Comparison of ENCODE assay signal across 37 cellular contexts in genomic region chr14:106187176-106187670, GRCh38.
"Had no signal": no experiment of that assay in that cellular context is flagged by ENCODE, and none has a peak within 500 bp of the region (broad histone marks: within the 10 kb centered on the region; RNA-seq: fewer than 3 reads in every experiment).

No MANE protein-coding gene starts in this region.

- H3K4me3 ChIP-seq: cardiac muscle cell, Peyer's patch had no signal

- H3K4me1 Mint-ChIP-seq: IgD-negative memory B cell had no signal

- H3K4me3 Mint-ChIP-seq: activated B cell treated with CpG ODN at 0.5 μM for 24 hours; activated CD4-positive, alpha-beta memory T cell treated with anti-CD3 and anti-CD28 coated beads for 36 hours; activated naive CD4-positive, alpha-beta T cell treated with anti-CD3 and anti-CD28 coated beads, Interleukin-2, amount 10 ng/mL, durations not matched to agents 7 days and 5 days; activated naive CD8-positive, alpha-beta T cell; activated naive CD8-positive, alpha-beta T cell treated with anti-CD3 and anti-CD28 coated beads, Interleukin-2, amount 50 U/mL, for 24 hours; activated T-cell treated with anti-CD3 and anti-CD28 coated beads, Interleukin-2, amount 50 U/mL, for 4 hours; activated T-helper 1 cell treated with anti-CD3 and anti-CD28 coated beads, Interleukin-12 subunit alpha, Interleukin-12 subunit beta, Interleukin-2, Interleukin-4 antibody, amounts not matched to agents 30 ng/mL and 10 ng/mL and 1 ng/mL, durations not matched to agents 14 hours and 24 hours and 36 hours; central memory CD8-positive, alpha-beta T cell; IgD-negative memory B cell had no signal

- H3K36me3 Mint-ChIP-seq: activated CD4-positive, alpha-beta memory T cell treated with anti-CD3 and anti-CD28 coated beads for 36 hours; activated naive CD4-positive, alpha-beta T cell treated with anti-CD3 and anti-CD28 coated beads, Interleukin-2, amount 10 ng/mL, durations not matched to agents 7 days and 5 days; activated naive CD8-positive, alpha-beta T cell; IgD-negative memory B cell had no signal

- H3K36me3 ChIP-seq: brain microvascular endothelial cell, cardiac muscle cell, Peyer's patch had no signal

- DNase-seq: activated B cell treated with CpG ODN at 0.5 μM for 24 hours; activated CD4-positive, alpha-beta memory T cell treated with anti-CD3 and anti-CD28 coated beads for 36 hours; activated CD4-positive, alpha-beta T cell treated with anti-CD3 and anti-CD28 coated beads for 4 hours; activated CD4-positive, alpha-beta T cell treated with anti-CD3 and anti-CD28 coated beads, Interleukin-2, amount 50 U/mL, for 1 hour; activated CD4-positive, CD25-positive, alpha-beta regulatory T cell treated with anti-CD3 and anti-CD28 coated beads, Interleukin-2, amount 50 U/mL, for 72 hours; activated CD8-positive, alpha-beta memory T cell treated with anti-CD3 and anti-CD28 coated beads, Interleukin-2, amount 50 U/mL, for 4 hours; activated gamma-delta T cell treated with Interleukin-2 at 50 U/mL for 16 hours; activated naive CD4-positive, alpha-beta T cell treated with anti-CD3 and anti-CD28 coated beads, Interleukin-2, amount 10 ng/mL, durations not matched to agents 7 days and 5 days; activated naive CD8-positive, alpha-beta T cell treated with anti-CD3 and anti-CD28 coated beads, Interleukin-2, amount 50 U/mL, for 24 hours; activated T-cell treated with anti-CD3 and anti-CD28 coated beads for 4 hours; activated T-cell treated with anti-CD3 and anti-CD28 coated beads, Interleukin-2, amount 50 U/mL, for 4 hours; anterior cingulate cortex; brain microvascular endothelial cell; Karpas-422; KBM-7; NCI-H1092 treated with DMSO at 0.1 percent for 48 hours; NCI-H1436; NCI-H1694; NCI-H1930; NCI-H2081 treated with DMSO at 0.1 percent for 48 hours; NCI-H226; NCI-H446 treated with DMSO at 0.1 percent for 48 hours; NCI-H524; NCI-H774; PC-3; Peyer's patch; RPMI8226; SW 1271; T-helper 1 cell; T-helper 2 cell; T-helper 9 cell had no signal

- H3K9me3 ChIP-seq: Peyer's patch had no signal

- H3K27me3 Mint-ChIP-seq: activated naive CD8-positive, alpha-beta T cell; central memory CD8-positive, alpha-beta T cell had no signal

- H3K27me3 ChIP-seq: brain microvascular endothelial cell, cardiac muscle cell, Peyer's patch had no signal

- H3K4me1 ChIP-seq: Peyer's patch had no signal

- H3K27ac Mint-ChIP-seq: activated B cell treated with CpG ODN at 0.5 μM for 24 hours; activated CD4-positive, alpha-beta memory T cell treated with anti-CD3 and anti-CD28 coated beads for 36 hours; activated naive CD4-positive, alpha-beta T cell treated with anti-CD3 and anti-CD28 coated beads, Interleukin-2, amount 10 ng/mL, durations not matched to agents 7 days and 5 days; activated naive CD8-positive, alpha-beta T cell; activated naive CD8-positive, alpha-beta T cell treated with anti-CD3 and anti-CD28 coated beads, Interleukin-2, amount 50 U/mL, for 24 hours; activated T-helper 1 cell treated with anti-CD3 and anti-CD28 coated beads, Interleukin-12 subunit alpha, Interleukin-12 subunit beta, Interleukin-2, Interleukin-4 antibody, amounts not matched to agents 30 ng/mL and 10 ng/mL and 1 ng/mL, durations not matched to agents 14 hours and 24 hours and 36 hours; IgD-negative memory B cell had no signal

- H3K9me3 Mint-ChIP-seq: activated B cell treated with CpG ODN at 0.5 μM for 24 hours; activated CD4-positive, alpha-beta memory T cell treated with anti-CD3 and anti-CD28 coated beads for 36 hours; activated naive CD4-positive, alpha-beta T cell treated with anti-CD3 and anti-CD28 coated beads, Interleukin-2, amount 10 ng/mL, durations not matched to agents 7 days and 5 days; activated naive CD8-positive, alpha-beta T cell treated with anti-CD3 and anti-CD28 coated beads, Interleukin-2, amount 50 U/mL, for 24 hours; activated T-cell treated with anti-CD3 and anti-CD28 coated beads, Interleukin-2, amount 50 U/mL, for 4 hours; activated T-helper 1 cell treated with anti-CD3 and anti-CD28 coated beads, Interleukin-12 subunit alpha, Interleukin-12 subunit beta, Interleukin-2, Interleukin-4 antibody, amounts not matched to agents 30 ng/mL and 10 ng/mL and 1 ng/mL, durations not matched to agents 14 hours and 24 hours and 36 hours; central memory CD8-positive, alpha-beta T cell had no signal

- H3K27ac ChIP-seq: brain microvascular endothelial cell, cardiac muscle cell, Peyer's patch, VCaP had no signal
